Comparison of ENCODE assay signal across 2 cellular contexts in genomic region chr3:100536093-100536492, GRCh38.
A peak's percentile ranks its signal among the peaks of the same experiment; 100 is the strongest.
TF ChIP-seq lines count a peak whose summit lies in the region.

No MANE protein-coding gene starts in this region.

TF ChIP-seq in IMR-90, 13 proteins besides CTCF, POLR2A, EP300 and RAD21:
- TF ChIP-seq CEBPB (IDR thresholded peaks at IDR 0.05; ENCODE audit: low read depth, low read length) = peak; percentile 19; the same call in 1 of the 2 replicates
- TF ChIP-seq RCOR1 (IDR thresholded peaks at IDR 0.05; ENCODE audit: insufficient replicate concordance, low read length) = no peak

TF ChIP-seq in HepG2, 621 proteins besides CTCF, POLR2A, EP300 and RAD21:
- no peak for TF ChIP-seq GFI1 (CRISPR knock-in tag; IDR thresholded peaks at IDR 0.05; ENCODE audit: borderline replicate concordance)
TF ChIP-seq in HepG2: peak in this region for 0.
